Comparison of ENCODE assay signal across 19 cellular contexts in the genomic region with DNA sequence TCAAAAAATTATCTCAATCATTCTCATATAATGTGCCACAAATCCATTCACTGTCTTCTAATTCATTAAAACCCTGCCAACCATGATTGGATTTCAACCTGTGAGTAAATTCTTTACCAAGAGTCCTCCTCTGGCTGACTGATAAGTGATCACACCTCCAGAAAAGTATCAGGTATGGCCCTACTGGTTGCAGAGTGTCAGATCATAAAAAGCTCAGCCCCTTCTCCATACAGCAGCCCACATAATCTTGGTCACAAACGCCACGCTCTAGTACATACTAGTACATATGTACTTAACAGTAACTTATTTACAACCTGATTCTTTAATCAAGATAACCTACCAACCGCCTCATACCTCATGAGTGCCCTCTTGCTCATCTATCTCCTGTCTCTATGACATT. TPM values are rescaled to one million over a fixed set of nuclear protein-coding genes. Genes with fewer than 3 reads are reported as not detected.
A peak's percentile ranks its signal among the peaks of the same experiment; 100 is the strongest.
DNase-seq lines count a peak whose midpoint lies in the region; ATAC-seq and TF ChIP-seq lines count a peak whose summit lies in the region.
"Had no signal": no experiment of that assay in that cellular context is flagged by ENCODE, and none has a peak within 500 bp of the region (broad histone marks: within the 10 kb centered on the region; RNA-seq: fewer than 3 reads in every experiment).

No MANE protein-coding gene starts in this region.

- H4K8ac ChIP-seq in trophoblast cell (ENCODE audit: low read depth, low read length): no peak overlapping the region

- peaks cover 34% of the 10 kb centered on the region for H3K4me1 Mint-ChIP-seq in activated T-cell treated with anti-CD3 and anti-CD28 coated beads, Interleukin-2, amount 50 U/mL, for 24 hours (ENCODE audit: low read depth)
- H3K4me1 Mint-ChIP-seq in CD8-positive, alpha-beta T cell (ENCODE audit: low read depth): peaks cover 32% of the 10 kb centered on the region

- H3K9me3 Mint-ChIP-seq in activated T-cell treated with anti-CD3 and anti-CD28 coated beads, Interleukin-2, amount 50 U/mL, for 24 hours: no peaks in the 10 kb centered on the region
- no peaks in the 10 kb centered on the region for H3K9me3 Mint-ChIP-seq in CD8-positive, alpha-beta T cell

- no peak overlapping the region for H2BK120ac ChIP-seq in trophoblast cell (ENCODE audit: insufficient read depth, low read length, poor library complexity)

- TF ChIP-seq CTCF in CD8-positive, alpha-beta T cell (IDR thresholded peaks at IDR 0.05): no peak
- no peak for TF ChIP-seq CTCF in ascending aorta (IDR thresholded peaks at IDR 0.05)

- H2AFZ ChIP-seq in trophoblast cell (ENCODE audit: insufficient read depth, low read length, poor library complexity): no peak overlapping the region

- no peaks in the 10 kb centered on the region for H3K27me3 Mint-ChIP-seq in activated T-cell treated with anti-CD3 and anti-CD28 coated beads, Interleukin-2, amount 50 U/mL, for 24 hours
- no peaks in the 10 kb centered on the region for H3K27me3 Mint-ChIP-seq in CD8-positive, alpha-beta T cell (ENCODE audit: low read depth)
- H3K27me3 Mint-ChIP-seq: B cell had no signal

- no peak overlapping the region for H3K18ac ChIP-seq in trophoblast cell (ENCODE audit: low read length)

- intact Hi-C loops in CD8-positive, alpha-beta T cell (cut with DNase I, micrococcal nuclease): no loop called here
- intact Hi-C loops in ascending aorta (cut with DNase I): no loop called here

- H3K79me2 ChIP-seq in trophoblast cell (ENCODE audit: control insufficient read depth, insufficient read depth, low read length, poor library complexity): no peaks in the 10 kb centered on the region

- POLR2A ChIA-PET in CD8-positive, alpha-beta T cell (lab: Charles Lee): no interaction called here

- H3K14ac ChIP-seq in trophoblast cell (ENCODE audit: low read length): no peak overlapping the region

- no peak overlapping the region for H3K4me3 ChIP-seq in CD8-positive, alpha-beta T cell (ENCODE audit: low read depth, low read length)
- H3K4me3 ChIP-seq in ascending aorta: no peak overlapping the region
- H3K4me3 ChIP-seq in trophoblast cell (ENCODE audit: low read depth, low read length): no peak overlapping the region

- CTCF ChIA-PET in CD8-positive, alpha-beta T cell (lab: Charles Lee): no interaction called here

- DNase-seq in activated T-cell treated with anti-CD3 and anti-CD28 coated beads, Interleukin-2, amount 50 U/mL, for 24 hours: no peak
- no peak for DNase-seq in activated T-cell treated with anti-CD3 and anti-CD28 coated beads, Interleukin-2, amount 50 U/mL, for 48 hours
- no peak for DNase-seq in CD8-positive, alpha-beta T cell
- no peak for DNase-seq in ascending aorta (ENCODE audit: low spot score in 2 of 2)
- DNase-seq in trophoblast cell: no peak
- no peak for DNase-seq in retina
- no peak for DNase-seq in NCI-H2081 treated with DMSO at 0.1 percent for 48 hours (lab: John Stamatoyannopoulos, UW)
- DNase-seq: Caco-2, KBM-7, NCI-H1105 treated with DMSO at 0.1 percent for 48 hours, NCI-H1694 treated with DMSO at 0.1 percent for 48 hours, NCI-H2107, NCI-H510A, NCI-H82, OCI-M1, SHP77 had no signal

- no peak overlapping the region for H2BK12ac ChIP-seq in trophoblast cell (ENCODE audit: low read length)

- H3K4me2 ChIP-seq in trophoblast cell (ENCODE audit: low read length): no peak overlapping the region

- H3K79me1 ChIP-seq in trophoblast cell (ENCODE audit: low read length): no peaks in the 10 kb centered on the region

- H3K9ac ChIP-seq in trophoblast cell (ENCODE audit: low read length): no peak overlapping the region

- H3K4me1 ChIP-seq in CD8-positive, alpha-beta T cell (ENCODE audit: insufficient read depth, low read length): peaks cover 10% of the 10 kb centered on the region
- peaks cover 3 to 16% of the 10 kb centered on the region in 2 donors for H3K4me1 ChIP-seq in ascending aorta
- no peaks in the 10 kb centered on the region for H3K4me1 ChIP-seq in trophoblast cell (ENCODE audit: control insufficient read depth in 1 of 2, insufficient read depth in 2 of 2, low read length in 2 of 2)
- H3K4me1 ChIP-seq: Caco-2 had no signal

- no peak overlapping the region for H3K4me3 Mint-ChIP-seq in activated T-cell treated with anti-CD3 and anti-CD28 coated beads, Interleukin-2, amount 50 U/mL, for 24 hours
- no peak overlapping the region for H3K4me3 Mint-ChIP-seq in CD8-positive, alpha-beta T cell
- H3K4me3 Mint-ChIP-seq: B cell had no signal

- no peaks in the 10 kb centered on the region for H3K27me3 ChIP-seq in CD8-positive, alpha-beta T cell (ENCODE audit: insufficient read depth, low read length)
- no peaks in the 10 kb centered on the region for H3K27me3 ChIP-seq in ascending aorta
- H3K27me3 ChIP-seq in trophoblast cell (ENCODE audit: insufficient read depth, low read length): no peaks in the 10 kb centered on the region

- peak overlapping the region; percentile 62 for H3K4ac ChIP-seq in trophoblast cell (ENCODE audit: low read depth, low read length)

- no peaks in the 10 kb centered on the region for H3K36me3 ChIP-seq in CD8-positive, alpha-beta T cell (ENCODE audit: insufficient read depth, low read length)
- H3K36me3 ChIP-seq in ascending aorta (peaks cover 3 to 19% of the 10 kb centered on the region in 2 donors), trophoblast cell (ENCODE audit: control insufficient read depth in 1 of 2, insufficient read depth in 2 of 2, low read length in 2 of 2) (peaks cover 3 to 19% of the 10 kb centered on the region in 2 experiments)

- WGBS in trophoblast cell (ENCODE audit: extremely low coverage, insufficient coverage, insufficient read length): no CpG with 5 or more reads among the region's 3 CpGs

- H4K12ac ChIP-seq in trophoblast cell (ENCODE audit: low read depth, low read length): no peak overlapping the region

- H3K27ac ChIP-seq in CD8-positive, alpha-beta T cell (ENCODE audit: low read depth, low read length): no peak overlapping the region
- peak overlapping the region; percentile 32 to 56 for H3K27ac ChIP-seq in ascending aorta
- H3K27ac ChIP-seq in trophoblast cell (ENCODE audit: low read depth, low read length): no peak overlapping the region

- H2AK5ac ChIP-seq in trophoblast cell (ENCODE audit: low read length): no peak overlapping the region

- H3K36me3 Mint-ChIP-seq in activated T-cell treated with anti-CD3 and anti-CD28 coated beads, Interleukin-2, amount 50 U/mL, for 24 hours (ENCODE audit: low read depth): peaks cover 25% of the 10 kb centered on the region
- H3K36me3 Mint-ChIP-seq in CD8-positive, alpha-beta T cell: peaks cover 36% of the 10 kb centered on the region

- no peak overlapping the region for H3K23ac ChIP-seq in trophoblast cell (ENCODE audit: low read length)

- H4K91ac ChIP-seq in trophoblast cell (ENCODE audit: low read depth, low read length): no peak overlapping the region

- ATAC-seq in CD8-positive, alpha-beta T cell: no peak
- ATAC-seq in HG02973 (IDR thresholded peaks at IDR 0.05; ENCODE audit: unreplicated experiment): no peak
- ATAC-seq: HepG2 had no signal

- no peaks in the 10 kb centered on the region for H3K9me3 ChIP-seq in CD8-positive, alpha-beta T cell (ENCODE audit: low read length)
- H3K9me3 ChIP-seq in ascending aorta (no peaks in the 10 kb centered on the region), trophoblast cell (ENCODE audit: insufficient read depth, low read depth, low read length) (no peaks in the 10 kb centered on the region)
- H3K9me3 ChIP-seq: Caco-2 had no signal

- no peak overlapping the region for H2BK5ac ChIP-seq in trophoblast cell (ENCODE audit: low read depth, low read length, poor library complexity)

- peak overlapping the region; percentile 70 for H3K27ac Mint-ChIP-seq in activated T-cell treated with anti-CD3 and anti-CD28 coated beads, Interleukin-2, amount 50 U/mL, for 24 hours
- H3K27ac Mint-ChIP-seq in CD8-positive, alpha-beta T cell: peak overlapping the region; percentile 3
- H3K27ac Mint-ChIP-seq: B cell had no signal

RNA-seq across cellular contexts. Expression of gene UBE2H, which starts 26.1 kb away (rescaled TPM):
- 10 to 100 TPM; 53.7 to 63.6 TPM for total RNA-seq in CD8-positive, alpha-beta T cell
- total RNA-seq in ascending aorta: 83.9 TPM
- polyA plus RNA-seq in trophoblast cell (2013): 125 and 132 TPM in 2 replicates

Comparison
In these comparisons a context has a peak if more than half of its experiments do, and no peak if none do; other contexts are left out.
1. H3K27ac ChIP-seq: peak in ascending aorta (2 of 2); none in CD8-positive, alpha-beta T cell (single experiment) and trophoblast cell (single experiment).